In the genomic region with DNA sequence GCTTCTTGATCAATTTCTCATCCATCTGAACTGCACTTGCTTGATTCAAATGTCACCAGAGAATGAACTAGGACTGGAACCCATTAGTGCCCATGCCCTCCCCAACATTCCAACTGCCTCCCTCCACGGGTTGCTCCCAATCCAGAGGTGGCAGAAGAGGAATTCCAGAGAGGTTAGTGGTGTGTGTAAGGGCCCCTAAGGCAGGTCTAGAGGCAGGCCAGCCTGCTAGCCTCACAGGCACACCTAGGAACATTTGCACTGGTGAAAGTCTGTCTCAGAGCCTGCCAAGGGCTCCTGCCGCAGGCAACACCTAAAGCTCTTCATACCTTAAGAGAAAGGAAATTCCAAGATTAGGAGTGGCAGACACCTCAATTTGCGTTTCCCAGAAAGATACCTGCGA, we compare ENCODE assay signal across 24 cellular contexts. TPM values are rescaled to one million over a fixed set of nuclear protein-coding genes. Genes with fewer than 3 reads are reported as not detected.
A peak's percentile ranks its signal among the peaks of the same experiment; 100 is the strongest.
DNase-seq lines count a peak whose midpoint lies in the region; ATAC-seq and TF ChIP-seq lines count a peak whose summit lies in the region.
"Had no signal": no experiment of that assay in that cellular context is flagged by ENCODE, and none has a peak within 500 bp of the region (broad histone marks: within the 10 kb centered on the region; RNA-seq: fewer than 3 reads in every experiment).

No MANE protein-coding gene starts in this region.

- peak overlapping the region; percentile 83; the same call in 1 of the 2 replicates for H3K27ac ChIP-seq in GM23338 (ENCODE audit: low read depth)
- H3K27ac ChIP-seq in RWPE1, result peak overlapping the region; percentile 45
- H3K27ac ChIP-seq in neuronal stem cell (replicated peaks; ENCODE audit: low read length), result peak overlapping the region; percentile 5
- H3K27ac ChIP-seq in brain microvascular endothelial cell, result no peak overlapping the region
- H3K27ac ChIP-seq: body of pancreas, esophagus squamous epithelium, pancreas had no signal

- TF ChIP-seq CTCF in GM23338 (conservative IDR thresholded peaks at IDR 0.05; ENCODE audit: low read depth in 2 of 2), result no peak
- no peak for TF ChIP-seq CTCF in RWPE1 (conservative IDR thresholded peaks at IDR 0.05; ENCODE audit: low read depth)
- no peak for TF ChIP-seq CTCF in glutamatergic neuron (IDR thresholded peaks at IDR 0.05; ENCODE audit: partially characterized antibody, unreplicated experiment)
- no peak for TF ChIP-seq CTCF in brain microvascular endothelial cell (IDR thresholded peaks at IDR 0.05; ENCODE audit: low read depth, low read length, missing control alignments)

- no peak overlapping the region for H3K4ac ChIP-seq in neuronal stem cell (ENCODE audit: low read length)

- no peak overlapping the region for H3K9ac ChIP-seq in neuronal stem cell (ENCODE audit: low read depth, low read length, poor library complexity)

- H3K4me1 ChIP-seq in GM23338 (ENCODE audit: insufficient read depth) (no peaks in the 10 kb centered on the region), neuronal stem cell (ENCODE audit: control insufficient read depth in 2 of 2, insufficient read depth in 1 of 2, low read depth in 1 of 2, low read length in 2 of 2) (no peaks in the 10 kb centered on the region)
- H3K4me1 ChIP-seq: body of pancreas, pancreas had no signal

- no peak overlapping the region for H4K91ac ChIP-seq in neuronal stem cell (ENCODE audit: low read depth, low read length, poor library complexity)

- no peaks in the 10 kb centered on the region for H3K27me3 Mint-ChIP-seq in GM23338 (ENCODE audit: insufficient read depth, low read depth, poor library complexity)
- H3K27me3 Mint-ChIP-seq in glutamatergic neuron (ENCODE audit: unreplicated experiment), result peaks cover 7% of the 10 kb centered on the region
- H3K27me3 Mint-ChIP-seq: IgD-negative memory B cell; stimulated activated naive CD8-positive, alpha-beta T cell treated with anti-CD3 and anti-CD28 coated beads, Interleukin-15, Interleukin-2, amounts not matched to agents 100 ng/mL and 50 ng/mL, for 24 hours; T-cell had no signal

- POLR2A ChIA-PET in RWPE1 (lab: Yijun Ruan, JAX; ENCODE audit: low non-redundant PET), result no interaction called here

- H4K20me1 ChIP-seq in GM23338 (replicated peaks; ENCODE audit: insufficient read depth), result peaks cover 3% of the 10 kb centered on the region; the same call in 1 of the 2 replicates

- H3F3A ChIP-seq in GM23338 (replicated peaks; ENCODE audit: low read depth), result peaks cover 12% of the 10 kb centered on the region

- H2BK120ac ChIP-seq in neuronal stem cell (ENCODE audit: low read depth, low read length), result no peak overlapping the region

- no peak overlapping the region for H4K8ac ChIP-seq in neuronal stem cell (ENCODE audit: low read depth, low read length)

- H3K79me2 ChIP-seq in GM23338 (replicated peaks; ENCODE audit: insufficient read depth), result no peaks in the 10 kb centered on the region

- H3K27ac Mint-ChIP-seq in GM23338 (no peak overlapping the region), glutamatergic neuron (ENCODE audit: unreplicated experiment) (peak overlapping the region; percentile 69)
- H3K27ac Mint-ChIP-seq: activated CD8-positive, alpha-beta T cell treated with anti-CD3 and anti-CD28 coated beads, Interleukin-2, amount 10 ng/mL, durations not matched to agents 7 days and 5 days; IgD-negative memory B cell; stimulated activated naive CD8-positive, alpha-beta T cell treated with anti-CD3 and anti-CD28 coated beads, Interleukin-15, Interleukin-2, amounts not matched to agents 100 ng/mL and 50 ng/mL, for 24 hours; T-cell had no signal

- H3K79me1 ChIP-seq in neuronal stem cell (ENCODE audit: low read depth, low read length), result no peaks in the 10 kb centered on the region

- H3K4me1 Mint-ChIP-seq in GM23338, result no peaks in the 10 kb centered on the region
- peaks cover 3% of the 10 kb centered on the region for H3K4me1 Mint-ChIP-seq in glutamatergic neuron (ENCODE audit: low read depth, unreplicated experiment)
- H3K4me1 Mint-ChIP-seq: IgD-negative memory B cell, natural killer cell, T-cell had no signal

- no peak overlapping the region for H2BK5ac ChIP-seq in neuronal stem cell (ENCODE audit: low read length)

- no CpG with 5 or more reads among the region's 4 CpGs for WGBS in neuronal stem cell (ENCODE audit: extremely low coverage in 2 of 2, insufficient read length in 2 of 2, insufficient replicate concordance in 1 of 2), 2 donors

- no peak overlapping the region for H2BK12ac ChIP-seq in neuronal stem cell (ENCODE audit: low read length)

- H2AFZ ChIP-seq in GM23338 (no peak overlapping the region), neuronal stem cell (ENCODE audit: low read length) (no peak overlapping the region)

- H3K4me3 Mint-ChIP-seq in GM23338 (no peak overlapping the region), glutamatergic neuron (ENCODE audit: unreplicated experiment) (no peak overlapping the region)
- H3K4me3 Mint-ChIP-seq: activated CD8-positive, alpha-beta T cell treated with anti-CD3 and anti-CD28 coated beads, Interleukin-2, amount 10 ng/mL, durations not matched to agents 7 days and 5 days; activated T-cell treated with anti-CD3 and anti-CD28 coated beads, Interleukin-2, amount 50 U/mL, for 4 hours; CD14-positive monocyte; IgD-negative memory B cell; natural killer cell; stimulated activated naive CD8-positive, alpha-beta T cell treated with anti-CD3 and anti-CD28 coated beads, Interleukin-15, Interleukin-2, amounts not matched to agents 100 ng/mL and 50 ng/mL, for 24 hours; T-cell had no signal

- ATAC-seq in GM23338 (peak; percentile 30), HG03097 (IDR thresholded peaks at IDR 0.05; ENCODE audit: low FRiP score, unreplicated experiment) (no peak)
- ATAC-seq: activated CD8-positive, alpha-beta T cell treated with anti-CD3 and anti-CD28 coated beads, Interleukin-2, amount 10 ng/mL, durations not matched to agents 7 days and 5 days; activated T-cell treated with anti-CD3 and anti-CD28 coated beads, Interleukin-2, amount 50 U/mL, for 4 hours; body of pancreas had no signal

- H2AK5ac ChIP-seq in neuronal stem cell (ENCODE audit: low read depth, low read length), result no peak overlapping the region

- peak overlapping the region; percentile 11 for H3K18ac ChIP-seq in neuronal stem cell (ENCODE audit: low read length)

- H3K36me3 Mint-ChIP-seq in GM23338 (ENCODE audit: low read depth) (peaks cover 24% of the 10 kb centered on the region), glutamatergic neuron (ENCODE audit: unreplicated experiment) (no peaks in the 10 kb centered on the region)
- H3K36me3 Mint-ChIP-seq: natural killer cell had no signal

- H3K9me3 Mint-ChIP-seq in GM23338 (no peaks in the 10 kb centered on the region), glutamatergic neuron (ENCODE audit: unreplicated experiment) (peaks cover 5% of the 10 kb centered on the region)
- H3K9me3 Mint-ChIP-seq: activated T-cell treated with anti-CD3 and anti-CD28 coated beads, Interleukin-2, amount 50 U/mL, for 4 hours; CD14-positive monocyte; IgD-negative memory B cell; natural killer cell; stimulated activated naive CD8-positive, alpha-beta T cell treated with anti-CD3 and anti-CD28 coated beads, Interleukin-15, Interleukin-2, amounts not matched to agents 100 ng/mL and 50 ng/mL, for 24 hours; T-cell had no signal

- H3K4me2 ChIP-seq in GM23338 (no peak overlapping the region), neuronal stem cell (ENCODE audit: insufficient read depth, low read length, poor library complexity, severe bottlenecking) (no peak overlapping the region)

- H3K9me2 ChIP-seq in GM23338 (ENCODE audit: insufficient read depth), result no peaks in the 10 kb centered on the region

- DNase-seq in GM23338 (ENCODE audit: low spot score) (no peak), RWPE1 (ENCODE audit: low spot score) (no peak), glutamatergic neuron (no peak), neuronal stem cell (ENCODE audit: low spot score) (no peak), DMS53 (lab: John Stamatoyannopoulos, UW) (no peak), brain microvascular endothelial cell (no peak)
- DNase-seq in activated CD8-positive, alpha-beta memory T cell treated with anti-CD3 and anti-CD28 coated beads, Interleukin-2, amount 50 U/mL, for 4 hours, result no peak
- DNase-seq: activated CD4-positive, CD25-positive, alpha-beta regulatory T cell treated with anti-CD3 and anti-CD28 coated beads, Interleukin-2, amount 50 U/mL, for 72 hours; activated T-cell treated with anti-CD3 and anti-CD28 coated beads, Interleukin-2, amount 50 U/mL, for 4 hours; body of pancreas; effector CD4-positive, alpha-beta T cell; esophagus squamous epithelium; natural killer cell; NCI-H1105; NCI-H2081; NCI-H446; pancreas; stimulated activated CD4-positive, alpha-beta T cell treated with anti-CD3 and anti-CD28 coated beads, Interleukin-4, amount 100 ng/mL, for 4 hours; T-cell had no signal

- H3K36me3 ChIP-seq in GM23338 (ENCODE audit: insufficient read depth), result peaks cover 15% of the 10 kb centered on the region
- peaks cover 5 to 49% of the 10 kb centered on the region in 2 donors for H3K36me3 ChIP-seq in neuronal stem cell (replicated peaks in 1 of 2; ENCODE audit: control insufficient read depth in 2 of 2, insufficient read depth in 2 of 2, low read length in 2 of 2)
- peaks cover 24% of the 10 kb centered on the region for H3K36me3 ChIP-seq in brain microvascular endothelial cell (replicated peaks)

- no peak overlapping the region for H3K4me3 ChIP-seq in GM23338
- no peak overlapping the region for H3K4me3 ChIP-seq in neuronal stem cell (ENCODE audit: low read length in 2 of 2)
- H3K4me3 ChIP-seq in brain microvascular endothelial cell (ENCODE audit: low read depth, low read length), result no peak overlapping the region
- H3K4me3 ChIP-seq: body of pancreas, esophagus squamous epithelium, pancreas had no signal

- H3K27me3 ChIP-seq in GM23338 (ENCODE audit: insufficient read depth), result no peaks in the 10 kb centered on the region
- H3K27me3 ChIP-seq in neuronal stem cell (ENCODE audit: control insufficient read depth in 3 of 3, insufficient read depth in 3 of 3, low read depth in 1 of 3, low read length in 3 of 3), result no peaks in the 10 kb centered on the region
- H3K27me3 ChIP-seq in brain microvascular endothelial cell (replicated peaks), result no peaks in the 10 kb centered on the region
- H3K27me3 ChIP-seq: body of pancreas, esophagus squamous epithelium, pancreas had no signal

- no peak overlapping the region for H3K14ac ChIP-seq in neuronal stem cell (ENCODE audit: low read length)

- H2BK15ac ChIP-seq in neuronal stem cell (ENCODE audit: low read length), result no peak overlapping the region

- in situ Hi-C loops in brain microvascular endothelial cell (cut with HindIII; ENCODE audit: low pct_ligation_motif_present, low sequenced_read_pairs), result no loop called here

- CTCF ChIA-PET in RWPE1 (lab: Yijun Ruan, JAX), result interaction anchor here (0.6 to 1.7 kb wide), 3 partner anchors 10 to 67 kb away, joined by 3 to 7 read pairs (median 3); no protein-coding TSS in a partner anchor

- no peaks in the 10 kb centered on the region for H3K9me3 ChIP-seq in neuronal stem cell (replicated peaks in 1 of 2; ENCODE audit: control insufficient read depth in 2 of 2, insufficient read depth in 1 of 2, low read depth in 1 of 2, low read length in 2 of 2)
- H3K9me3 ChIP-seq: body of pancreas, esophagus squamous epithelium, pancreas had no signal

- H3K23ac ChIP-seq in neuronal stem cell (ENCODE audit: low read depth, low read length, poor library complexity), result no peak overlapping the region

RNA-seq across cellular contexts. Expression of a gene that starts 21.2 kb away (rescaled TPM):
- 54.1 and 77.0 TPM in 2 replicates for total RNA-seq in GM23338 (2014; rRNA removed; shearing (Covaris generic))
- polyA plus RNA-seq in GM23338 (2016; fragmentation: Nextera tagmentation; extraction: Ambion mirVana), result 14.1 and 14.4 TPM in 2 replicates
- total RNA-seq in glutamatergic neuron (ENCODE audit: unreplicated experiment), result 8.2 TPM
- 17.4 TPM for polyA plus RNA-seq in neuronal stem cell (2013, experiment 1 of 2)
- polyA plus RNA-seq in neuronal stem cell (2013, experiment 2 of 2), result 17.4 TPM

RNA-seq across cellular contexts. Expression of a gene that starts 33.6 kb away (rescaled TPM):
- 73.9 and 113 TPM in 2 replicates for total RNA-seq in GM23338 (2014; rRNA removed; shearing (Covaris generic))
- polyA plus RNA-seq in GM23338 (2016; fragmentation: Nextera tagmentation; extraction: Ambion mirVana), result 73.4 and 85.9 TPM in 2 replicates
- 269 TPM for total RNA-seq in glutamatergic neuron (ENCODE audit: unreplicated experiment)
- polyA plus RNA-seq in neuronal stem cell (2013, experiment 1 of 2), result 154 TPM
- polyA plus RNA-seq in neuronal stem cell (2013, experiment 2 of 2), result 164 TPM
